1 cellular context compared by ENCODE assay signal in the genomic region with DNA sequence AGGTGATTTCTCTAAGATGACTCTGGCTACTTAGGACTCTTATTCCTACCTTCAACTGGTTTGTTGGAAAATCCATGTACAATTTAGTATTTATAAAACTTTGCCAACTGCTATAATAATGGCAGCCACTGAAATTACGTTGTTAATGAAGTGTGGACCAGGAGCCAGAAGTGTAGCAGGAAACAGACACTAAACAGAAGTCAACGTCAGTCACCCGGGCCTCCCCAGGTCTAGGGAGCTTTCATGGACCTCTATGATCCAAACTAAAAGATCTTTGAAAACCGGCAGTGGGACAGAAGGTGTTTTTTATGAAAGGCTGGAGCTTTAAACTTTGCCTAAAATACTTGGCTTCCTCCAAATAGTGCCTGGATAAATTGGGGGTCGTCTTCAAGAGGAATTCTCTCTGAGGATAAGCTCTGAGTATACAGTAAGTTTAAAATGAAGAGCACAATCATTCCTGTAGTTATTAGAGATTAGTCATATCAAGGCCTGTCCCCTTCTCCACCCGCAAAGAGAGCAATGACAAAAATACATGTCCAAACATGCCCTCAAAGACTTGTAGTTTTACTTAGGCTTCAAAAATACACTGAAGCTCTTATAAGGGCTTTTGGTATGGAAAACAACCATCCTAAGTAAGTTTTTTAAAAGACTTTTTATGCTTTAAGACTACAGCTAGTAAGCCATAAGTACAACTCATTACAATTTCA.
TF ChIP-seq lines count a peak whose summit lies in the region.

No MANE protein-coding gene starts in this region.

TF ChIP-seq in GM12878, 131 proteins besides CTCF, POLR2A, EP300 and RAD21 (continued from another document and continues in another):
- TF ChIP-seq, protein P1, sequence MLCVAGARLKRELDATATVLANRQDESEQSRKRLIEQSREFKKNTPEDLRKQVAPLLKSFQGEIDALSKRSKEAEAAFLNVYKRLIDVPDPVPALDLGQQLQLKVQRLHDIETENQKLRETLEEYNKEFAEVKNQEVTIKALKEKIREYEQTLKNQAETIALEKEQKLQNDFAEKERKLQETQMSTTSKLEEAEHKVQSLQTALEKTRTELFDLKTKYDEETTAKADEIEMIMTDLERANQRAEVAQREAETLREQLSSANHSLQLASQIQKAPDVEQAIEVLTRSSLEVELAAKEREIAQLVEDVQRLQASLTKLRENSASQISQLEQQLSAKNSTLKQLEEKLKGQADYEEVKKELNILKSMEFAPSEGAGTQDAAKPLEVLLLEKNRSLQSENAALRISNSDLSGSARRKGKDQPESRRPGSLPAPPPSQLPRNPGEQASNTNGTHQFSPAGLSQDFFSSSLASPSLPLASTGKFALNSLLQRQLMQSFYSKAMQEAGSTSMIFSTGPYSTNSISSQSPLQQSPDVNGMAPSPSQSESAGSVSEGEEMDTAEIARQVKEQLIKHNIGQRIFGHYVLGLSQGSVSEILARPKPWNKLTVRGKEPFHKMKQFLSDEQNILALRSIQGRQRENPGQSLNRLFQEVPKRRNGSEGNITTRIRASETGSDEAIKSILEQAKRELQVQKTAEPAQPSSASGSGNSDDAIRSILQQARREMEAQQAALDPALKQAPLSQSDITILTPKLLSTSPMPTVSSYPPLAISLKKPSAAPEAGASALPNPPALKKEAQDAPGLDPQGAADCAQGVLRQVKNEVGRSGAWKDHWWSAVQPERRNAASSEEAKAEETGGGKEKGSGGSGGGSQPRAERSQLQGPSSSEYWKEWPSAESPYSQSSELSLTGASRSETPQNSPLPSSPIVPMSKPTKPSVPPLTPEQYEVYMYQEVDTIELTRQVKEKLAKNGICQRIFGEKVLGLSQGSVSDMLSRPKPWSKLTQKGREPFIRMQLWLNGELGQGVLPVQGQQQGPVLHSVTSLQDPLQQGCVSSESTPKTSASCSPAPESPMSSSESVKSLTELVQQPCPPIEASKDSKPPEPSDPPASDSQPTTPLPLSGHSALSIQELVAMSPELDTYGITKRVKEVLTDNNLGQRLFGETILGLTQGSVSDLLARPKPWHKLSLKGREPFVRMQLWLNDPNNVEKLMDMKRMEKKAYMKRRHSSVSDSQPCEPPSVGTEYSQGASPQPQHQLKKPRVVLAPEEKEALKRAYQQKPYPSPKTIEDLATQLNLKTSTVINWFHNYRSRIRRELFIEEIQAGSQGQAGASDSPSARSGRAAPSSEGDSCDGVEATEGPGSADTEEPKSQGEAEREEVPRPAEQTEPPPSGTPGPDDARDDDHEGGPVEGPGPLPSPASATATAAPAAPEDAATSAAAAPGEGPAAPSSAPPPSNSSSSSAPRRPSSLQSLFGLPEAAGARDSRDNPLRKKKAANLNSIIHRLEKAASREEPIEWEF (IDR thresholded peaks at IDR 0.05; ENCODE audit: insufficient replicate concordance, low read depth, low read length): no peak
- TF ChIP-seq NFXL1 (IDR thresholded peaks at IDR 0.05; ENCODE audit: borderline replicate concordance) (no peak), FOXM1 (IDR thresholded peaks at IDR 0.05; ENCODE audit: low read depth, low read length) (peak; percentile 90), MEF2B (IDR thresholded peaks at IDR 0.05; ENCODE audit: partially characterized antibody, poor library complexity, severe bottlenecking) (no peak), CHD2 (IDR thresholded peaks at IDR 0.05; ENCODE audit: borderline replicate concordance, low read depth, low read length) (no peak), PAX5 (IDR thresholded peaks at IDR 0.05; ENCODE audit: borderline replicate concordance, low read depth, low read length) (no peak), CEBPB (IDR thresholded peaks at IDR 0.05; ENCODE audit: borderline replicate concordance in 1 of 2, low read depth in 2 of 2, low read length in 2 of 2) (peak in 1 of 2 experiments; percentile 29; a peak in 1 of 4 replicates), STAT3 (IDR thresholded peaks at IDR 0.05; ENCODE audit: low read depth, low read length) (no peak), POLR2AphosphoS5 (IDR thresholded peaks at IDR 0.05; ENCODE audit: low read length) (0 out of 2 replicates have a peak, but pooled peaks have one; percentile 9), PML (IDR thresholded peaks at IDR 0.05; ENCODE audit: low read length) (peak; percentile 78; the same call in 1 of the 2 replicates), HCFC1 (IDR thresholded peaks at IDR 0.05; ENCODE audit: low read length) (no peak), CREM (IDR thresholded peaks at IDR 0.05; ENCODE audit: low read depth) (peak; percentile 83), HDGF (IDR thresholded peaks at IDR 0.05) (no peak), CBX3 (IDR thresholded peaks at IDR 0.05; ENCODE audit: borderline replicate concordance, low read depth) (no peak), BMI1 (IDR thresholded peaks at IDR 0.05; ENCODE audit: borderline replicate concordance) (no peak), SMAD5 (IDR thresholded peaks at IDR 0.05; ENCODE audit: low read depth) (no peak), FOXK2 (IDR thresholded peaks at IDR 0.05) (no peak), NR2C1 (IDR thresholded peaks at IDR 0.05) (no peak), NFIC (IDR thresholded peaks at IDR 0.05; ENCODE audit: low read depth, low read length) (peak; percentile 95), SMAD1 (IDR thresholded peaks at IDR 0.05; ENCODE audit: low read depth, partially characterized antibody) (no peak), SMC3 (IDR thresholded peaks at IDR 0.05; ENCODE audit: borderline replicate concordance, low read length) (no peak), NBN (IDR thresholded peaks at IDR 0.05) (no peak), IRF4 (IDR thresholded peaks at IDR 0.05; ENCODE audit: low read depth, low read length) (peak; percentile 87; the same call in 1 of the 2 replicates), RFX5 (IDR thresholded peaks at IDR 0.05; ENCODE audit: low read depth, low read length) (no peak), CREB1 (IDR thresholded peaks at IDR 0.05; ENCODE audit: low read depth) (no peak), KDM1A (IDR thresholded peaks at IDR 0.05; ENCODE audit: borderline replicate concordance) (no peak)
- TF ChIP-seq, protein P2, sequence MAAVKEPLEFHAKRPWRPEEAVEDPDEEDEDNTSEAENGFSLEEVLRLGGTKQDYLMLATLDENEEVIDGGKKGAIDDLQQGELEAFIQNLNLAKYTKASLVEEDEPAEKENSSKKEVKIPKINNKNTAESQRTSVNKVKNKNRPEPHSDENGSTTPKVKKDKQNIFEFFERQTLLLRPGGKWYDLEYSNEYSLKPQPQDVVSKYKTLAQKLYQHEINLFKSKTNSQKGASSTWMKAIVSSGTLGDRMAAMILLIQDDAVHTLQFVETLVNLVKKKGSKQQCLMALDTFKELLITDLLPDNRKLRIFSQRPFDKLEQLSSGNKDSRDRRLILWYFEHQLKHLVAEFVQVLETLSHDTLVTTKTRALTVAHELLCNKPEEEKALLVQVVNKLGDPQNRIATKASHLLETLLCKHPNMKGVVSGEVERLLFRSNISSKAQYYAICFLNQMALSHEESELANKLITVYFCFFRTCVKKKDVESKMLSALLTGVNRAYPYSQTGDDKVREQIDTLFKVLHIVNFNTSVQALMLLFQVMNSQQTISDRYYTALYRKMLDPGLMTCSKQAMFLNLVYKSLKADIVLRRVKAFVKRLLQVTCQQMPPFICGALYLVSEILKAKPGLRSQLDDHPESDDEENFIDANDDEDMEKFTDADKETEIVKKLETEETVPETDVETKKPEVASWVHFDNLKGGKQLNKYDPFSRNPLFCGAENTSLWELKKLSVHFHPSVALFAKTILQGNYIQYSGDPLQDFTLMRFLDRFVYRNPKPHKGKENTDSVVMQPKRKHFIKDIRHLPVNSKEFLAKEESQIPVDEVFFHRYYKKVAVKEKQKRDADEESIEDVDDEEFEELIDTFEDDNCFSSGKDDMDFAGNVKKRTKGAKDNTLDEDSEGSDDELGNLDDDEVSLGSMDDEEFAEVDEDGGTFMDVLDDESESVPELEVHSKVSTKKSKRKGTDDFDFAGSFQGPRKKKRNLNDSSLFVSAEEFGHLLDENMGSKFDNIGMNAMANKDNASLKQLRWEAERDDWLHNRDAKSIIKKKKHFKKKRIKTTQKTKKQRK (IDR thresholded peaks at IDR 0.05; ENCODE audit: low read depth, low read length): no peak
- TF ChIP-seq, protein P3, sequence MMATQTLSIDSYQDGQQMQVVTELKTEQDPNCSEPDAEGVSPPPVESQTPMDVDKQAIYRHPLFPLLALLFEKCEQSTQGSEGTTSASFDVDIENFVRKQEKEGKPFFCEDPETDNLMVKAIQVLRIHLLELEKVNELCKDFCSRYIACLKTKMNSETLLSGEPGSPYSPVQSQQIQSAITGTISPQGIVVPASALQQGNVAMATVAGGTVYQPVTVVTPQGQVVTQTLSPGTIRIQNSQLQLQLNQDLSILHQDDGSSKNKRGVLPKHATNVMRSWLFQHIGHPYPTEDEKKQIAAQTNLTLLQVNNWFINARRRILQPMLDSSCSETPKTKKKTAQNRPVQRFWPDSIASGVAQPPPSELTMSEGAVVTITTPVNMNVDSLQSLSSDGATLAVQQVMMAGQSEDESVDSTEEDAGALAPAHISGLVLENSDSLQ (IDR thresholded peaks at IDR 0.05): peak; percentile 58; the same call in 1 of the 2 replicates
- TF ChIP-seq, protein P4, sequence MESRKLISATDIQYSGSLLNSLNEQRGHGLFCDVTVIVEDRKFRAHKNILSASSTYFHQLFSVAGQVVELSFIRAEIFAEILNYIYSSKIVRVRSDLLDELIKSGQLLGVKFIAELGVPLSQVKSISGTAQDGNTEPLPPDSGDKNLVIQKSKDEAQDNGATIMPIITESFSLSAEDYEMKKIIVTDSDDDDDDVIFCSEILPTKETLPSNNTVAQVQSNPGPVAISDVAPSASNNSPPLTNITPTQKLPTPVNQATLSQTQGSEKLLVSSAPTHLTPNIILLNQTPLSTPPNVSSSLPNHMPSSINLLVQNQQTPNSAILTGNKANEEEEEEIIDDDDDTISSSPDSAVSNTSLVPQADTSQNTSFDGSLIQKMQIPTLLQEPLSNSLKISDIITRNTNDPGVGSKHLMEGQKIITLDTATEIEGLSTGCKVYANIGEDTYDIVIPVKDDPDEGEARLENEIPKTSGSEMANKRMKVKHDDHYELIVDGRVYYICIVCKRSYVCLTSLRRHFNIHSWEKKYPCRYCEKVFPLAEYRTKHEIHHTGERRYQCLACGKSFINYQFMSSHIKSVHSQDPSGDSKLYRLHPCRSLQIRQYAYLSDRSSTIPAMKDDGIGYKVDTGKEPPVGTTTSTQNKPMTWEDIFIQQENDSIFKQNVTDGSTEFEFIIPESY (IDR thresholded peaks at IDR 0.05): no peak
- TF ChIP-seq, protein P5, sequence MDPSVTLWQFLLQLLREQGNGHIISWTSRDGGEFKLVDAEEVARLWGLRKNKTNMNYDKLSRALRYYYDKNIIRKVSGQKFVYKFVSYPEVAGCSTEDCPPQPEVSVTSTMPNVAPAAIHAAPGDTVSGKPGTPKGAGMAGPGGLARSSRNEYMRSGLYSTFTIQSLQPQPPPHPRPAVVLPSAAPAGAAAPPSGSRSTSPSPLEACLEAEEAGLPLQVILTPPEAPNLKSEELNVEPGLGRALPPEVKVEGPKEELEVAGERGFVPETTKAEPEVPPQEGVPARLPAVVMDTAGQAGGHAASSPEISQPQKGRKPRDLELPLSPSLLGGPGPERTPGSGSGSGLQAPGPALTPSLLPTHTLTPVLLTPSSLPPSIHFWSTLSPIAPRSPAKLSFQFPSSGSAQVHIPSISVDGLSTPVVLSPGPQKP (IDR thresholded peaks at IDR 0.05; ENCODE audit: low read depth, low read length): no peak
- TF ChIP-seq, protein P6, sequence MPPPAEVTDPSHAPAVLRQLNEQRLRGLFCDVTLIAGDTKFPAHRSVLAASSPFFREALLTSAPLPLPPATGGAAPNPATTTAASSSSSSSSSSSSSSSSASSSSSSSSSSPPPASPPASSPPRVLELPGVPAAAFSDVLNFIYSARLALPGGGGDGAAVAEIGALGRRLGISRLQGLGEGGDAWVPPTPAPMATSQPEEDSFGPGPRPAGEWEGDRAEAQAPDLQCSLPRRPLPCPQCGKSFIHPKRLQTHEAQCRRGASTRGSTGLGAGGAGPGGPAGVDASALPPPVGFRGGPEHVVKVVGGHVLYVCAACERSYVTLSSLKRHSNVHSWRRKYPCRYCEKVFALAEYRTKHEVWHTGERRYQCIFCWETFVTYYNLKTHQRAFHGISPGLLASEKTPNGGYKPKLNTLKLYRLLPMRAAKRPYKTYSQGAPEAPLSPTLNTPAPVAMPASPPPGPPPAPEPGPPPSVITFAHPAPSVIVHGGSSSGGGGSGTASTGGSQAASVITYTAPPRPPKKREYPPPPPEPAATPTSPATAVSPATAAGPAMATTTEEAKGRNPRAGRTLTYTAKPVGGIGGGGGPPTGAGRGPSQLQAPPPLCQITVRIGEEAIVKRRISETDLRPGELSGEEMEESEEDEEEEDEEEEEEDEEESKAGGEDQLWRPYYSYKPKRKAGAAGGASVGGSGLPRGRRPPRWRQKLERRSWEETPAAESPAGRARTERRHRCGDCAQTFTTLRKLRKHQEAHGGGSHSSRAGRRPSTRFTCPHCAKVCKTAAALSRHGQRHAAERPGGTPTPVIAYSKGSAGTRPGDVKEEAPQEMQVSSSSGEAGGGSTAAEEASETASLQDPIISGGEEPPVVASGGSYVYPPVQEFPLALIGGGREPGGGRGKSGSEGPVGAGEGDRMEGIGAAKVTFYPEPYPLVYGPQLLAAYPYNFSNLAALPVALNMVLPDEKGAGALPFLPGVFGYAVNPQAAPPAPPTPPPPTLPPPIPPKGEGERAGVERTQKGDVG (CRISPR knock-in tag; IDR thresholded peaks at IDR 0.05): no peak
- TF ChIP-seq, protein P7, sequence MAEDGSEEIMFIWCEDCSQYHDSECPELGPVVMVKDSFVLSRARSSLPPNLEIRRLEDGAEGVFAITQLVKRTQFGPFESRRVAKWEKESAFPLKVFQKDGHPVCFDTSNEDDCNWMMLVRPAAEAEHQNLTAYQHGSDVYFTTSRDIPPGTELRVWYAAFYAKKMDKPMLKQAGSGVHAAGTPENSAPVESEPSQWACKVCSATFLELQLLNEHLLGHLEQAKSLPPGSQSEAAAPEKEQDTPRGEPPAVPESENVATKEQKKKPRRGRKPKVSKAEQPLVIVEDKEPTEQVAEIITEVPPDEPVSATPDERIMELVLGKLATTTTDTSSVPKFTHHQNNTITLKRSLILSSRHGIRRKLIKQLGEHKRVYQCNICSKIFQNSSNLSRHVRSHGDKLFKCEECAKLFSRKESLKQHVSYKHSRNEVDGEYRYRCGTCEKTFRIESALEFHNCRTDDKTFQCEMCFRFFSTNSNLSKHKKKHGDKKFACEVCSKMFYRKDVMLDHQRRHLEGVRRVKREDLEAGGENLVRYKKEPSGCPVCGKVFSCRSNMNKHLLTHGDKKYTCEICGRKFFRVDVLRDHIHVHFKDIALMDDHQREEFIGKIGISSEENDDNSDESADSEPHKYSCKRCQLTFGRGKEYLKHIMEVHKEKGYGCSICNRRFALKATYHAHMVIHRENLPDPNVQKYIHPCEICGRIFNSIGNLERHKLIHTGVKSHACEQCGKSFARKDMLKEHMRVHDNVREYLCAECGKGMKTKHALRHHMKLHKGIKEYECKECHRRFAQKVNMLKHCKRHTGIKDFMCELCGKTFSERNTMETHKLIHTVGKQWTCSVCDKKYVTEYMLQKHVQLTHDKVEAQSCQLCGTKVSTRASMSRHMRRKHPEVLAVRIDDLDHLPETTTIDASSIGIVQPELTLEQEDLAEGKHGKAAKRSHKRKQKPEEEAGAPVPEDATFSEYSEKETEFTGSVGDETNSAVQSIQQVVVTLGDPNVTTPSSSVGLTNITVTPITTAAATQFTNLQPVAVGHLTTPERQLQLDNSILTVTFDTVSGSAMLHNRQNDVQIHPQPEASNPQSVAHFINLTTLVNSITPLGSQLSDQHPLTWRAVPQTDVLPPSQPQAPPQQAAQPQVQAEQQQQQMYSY (CRISPR knock-in tag; IDR thresholded peaks at IDR 0.05): no peak
